21 cellular contexts compared by ENCODE assay signal in the genomic region with DNA sequence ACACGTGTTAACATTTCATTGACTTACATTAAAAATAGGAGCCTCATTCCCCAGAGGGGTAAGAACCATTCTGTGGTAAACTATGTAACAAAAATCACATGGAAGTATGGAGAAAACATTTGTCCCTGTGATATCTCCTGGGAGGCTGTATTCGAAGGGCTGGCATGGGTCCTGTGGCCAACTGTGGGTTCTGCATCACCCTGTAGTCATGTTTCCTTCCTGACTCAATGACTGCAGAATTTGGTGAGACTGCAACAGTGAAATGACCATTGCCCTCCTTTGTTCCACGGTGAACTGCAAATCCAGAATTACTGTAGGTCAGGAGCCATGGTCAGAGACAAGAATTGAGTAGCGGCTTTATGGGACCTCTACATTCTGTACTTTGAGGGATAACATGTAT. TPM values are rescaled to one million over a fixed set of nuclear protein-coding genes. Genes with fewer than 3 reads are reported as not detected.
A peak's percentile ranks its signal among the peaks of the same experiment; 100 is the strongest.
DNase-seq lines count a peak whose midpoint lies in the region; ATAC-seq, FAIRE-seq and TF ChIP-seq lines count a peak whose summit lies in the region.
"Had no signal": no experiment of that assay in that cellular context is flagged by ENCODE, and none has a peak within 500 bp of the region (broad histone marks: within the 10 kb centered on the region; RNA-seq: fewer than 3 reads in every experiment).

No MANE protein-coding gene starts in this region.

- H2AFZ ChIP-seq in endothelial cell of umbilical vein (ENCODE audit: low read depth, low read length): no peak overlapping the region

- H3K36me3 ChIP-seq in endothelial cell of umbilical vein (ENCODE audit: control insufficient read depth in 2 of 2, extremely low read depth in 1 of 2, insufficient read depth in 2 of 2, low read length in 2 of 2) (no peaks in the 10 kb centered on the region), upper lobe of left lung (no peaks in the 10 kb centered on the region)
- H3K36me3 ChIP-seq: adrenal gland had no signal

- POLR2A ChIA-PET in endothelial cell of umbilical vein (lab: Charles Lee): no interaction called here

- dilution Hi-C loops in endothelial cell of umbilical vein (cut with MboI; ENCODE audit: extremely low pct_ligation_motif_present, low sequenced_read_pairs): no loop called here

- 71 to 75% methylated on average over 4 of the region's 4 CpGs for WGBS in upper lobe of left lung, 2 donors

- H3K27me3 ChIP-seq in endothelial cell of umbilical vein (ENCODE audit: control insufficient read depth in 2 of 2, insufficient read depth in 2 of 2, low read length in 2 of 2) (no peaks in the 10 kb centered on the region), upper lobe of left lung (no peaks in the 10 kb centered on the region)
- H3K27me3 ChIP-seq: adrenal gland had no signal

- no peaks in the 10 kb centered on the region for H3K9me1 ChIP-seq in endothelial cell of umbilical vein (replicated peaks; ENCODE audit: control insufficient read depth, extremely low read depth, insufficient read depth, low read length)

- H3K9ac ChIP-seq in endothelial cell of umbilical vein (replicated peaks; ENCODE audit: extremely low read depth, insufficient read depth, low read length): peak overlapping the region; percentile 52

- intact Hi-C loops in endothelial cell of umbilical vein (cut with micrococcal nuclease): loop anchor here (1.0 to 10.0 kb wide), 5 partner anchors 72 to 501 kb away; no protein-coding TSS in a partner anchor

- ATAC-seq in GM21367 (IDR thresholded peaks at IDR 0.05; ENCODE audit: unreplicated experiment) (no peak), upper lobe of left lung (ENCODE audit: low FRiP score in 2 of 2) (no peak)
- ATAC-seq: activated T-cell treated with anti-CD3 and anti-CD28 coated beads, Interleukin-2, amount 50 U/mL, for 4 hours; T-cell had no signal

- no TSS peak for BruUV-seq in endothelial cell of umbilical vein (replicated peaks; lab: Mats Ljungman, UMichigan)

- TF ChIP-seq POLR2A in endothelial cell of umbilical vein (IDR thresholded peaks at IDR 0.05; ENCODE audit: low read depth, low read length): peak; percentile 58
- TF ChIP-seq POLR2A in upper lobe of left lung (IDR thresholded peaks at IDR 0.05): no peak

- DNase-seq in GM04504 (ENCODE audit: low read depth) (peak; percentile 52), RKO (ENCODE audit: low spot score) (peak; percentile 100), endothelial cell of umbilical vein (ENCODE audit: low read depth, low spot score) (peak; percentile 90), skeletal muscle cell (ENCODE audit: low read depth) (peak; percentile 56), kidney glomerular epithelial cell (lab: John Stamatoyannopoulos, UW) (no peak), upper lobe of left lung (no peak)
- DNase-seq: activated CD4-positive, alpha-beta T cell treated with anti-CD3 and anti-CD28 coated beads for 48 hours; activated T-cell treated with anti-CD3 and anti-CD28 coated beads, Interleukin-2, amount 50 U/mL, for 4 hours; adrenal gland; CD8-positive, alpha-beta memory T cell; effector CD8-positive, alpha-beta T cell; GF-D8; H9; head of caudate nucleus; naive B cell; NCI-H2171; retina; stimulated activated naive CD4-positive, alpha-beta T cell treated with Interleukin-2 at 50 U/mL for 16 hours; T-cell had no signal

- H3K79me2 ChIP-seq in endothelial cell of umbilical vein (ENCODE audit: control insufficient read depth, insufficient read depth, low read length): peaks cover 28% of the 10 kb centered on the region

- no peak overlapping the region for H3K4me3 ChIP-seq in endothelial cell of umbilical vein (replicated peaks in 1 of 3; ENCODE audit: insufficient read depth in 1 of 3, low read depth in 1 of 3, low read length in 3 of 3)
- H3K4me3 ChIP-seq in skeletal muscle cell (ENCODE audit: low read depth, low read length): no peak overlapping the region
- H3K4me3 ChIP-seq in upper lobe of left lung: no peak overlapping the region
- H3K4me3 ChIP-seq: adrenal gland had no signal

- H4K20me1 ChIP-seq in endothelial cell of umbilical vein (replicated peaks; ENCODE audit: control insufficient read depth, extremely low read depth, insufficient read depth, low read length): no peaks in the 10 kb centered on the region

- H3K9me3 ChIP-seq in endothelial cell of umbilical vein (replicated peaks; ENCODE audit: control insufficient read depth, insufficient read depth, low read length) (no peaks in the 10 kb centered on the region), upper lobe of left lung (no peaks in the 10 kb centered on the region)
- H3K9me3 ChIP-seq: adrenal gland had no signal

- H3K27ac ChIP-seq in endothelial cell of umbilical vein (ENCODE audit: insufficient read depth, low read depth, low read length) (peak overlapping the region; percentile 76), upper lobe of left lung (no peak overlapping the region)
- H3K27ac ChIP-seq: adrenal gland, HL-60 had no signal

- peaks cover 39% of the 10 kb centered on the region for H3K4me1 ChIP-seq in endothelial cell of umbilical vein (ENCODE audit: control insufficient read depth, extremely low read depth, insufficient read depth, low read length)
- peaks cover 1 to 11% (median 6%) of the 10 kb centered on the region in 4 donors for H3K4me1 ChIP-seq in upper lobe of left lung
- H3K4me1 ChIP-seq: adrenal gland had no signal

- FAIRE-seq in endothelial cell of umbilical vein (lab: Jason Lieb, UNC): peak; percentile 96

- CTCF ChIA-PET in endothelial cell of umbilical vein (lab: Charles Lee): no interaction called here

- no peak for TF ChIP-seq EP300 in upper lobe of left lung (IDR thresholded peaks at IDR 0.05)

- peak overlapping the region; percentile 80 for H3K4me2 ChIP-seq in endothelial cell of umbilical vein (ENCODE audit: insufficient read depth, low read length)

- TF ChIP-seq CTCF in endothelial cell of umbilical vein (IDR thresholded peaks at IDR 0.05; ENCODE audit: extremely low read depth in 1 of 2, insufficient read depth in 1 of 2, low read depth in 1 of 2, low read length in 2 of 2): no peak
- TF ChIP-seq CTCF in upper lobe of left lung (IDR thresholded peaks at IDR 0.05): no peak

TF ChIP-seq in endothelial cell of umbilical vein, 7 proteins besides CTCF, POLR2A, EP300 and RAD21:
- TF ChIP-seq, protein P1, sequence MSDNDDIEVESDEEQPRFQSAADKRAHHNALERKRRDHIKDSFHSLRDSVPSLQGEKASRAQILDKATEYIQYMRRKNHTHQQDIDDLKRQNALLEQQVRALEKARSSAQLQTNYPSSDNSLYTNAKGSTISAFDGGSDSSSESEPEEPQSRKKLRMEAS (IDR thresholded peaks at IDR 0.05; ENCODE audit: insufficient read depth, insufficient read length): no peak
- TF ChIP-seq FOS (IDR thresholded peaks at IDR 0.05; ENCODE audit: borderline replicate concordance, insufficient read depth, low read length) (peak; percentile 99), GATA2 (IDR thresholded peaks at IDR 0.05; ENCODE audit: insufficient read depth, insufficient read length, low read depth, low read length) (peak; percentile 59), JUN (IDR thresholded peaks at IDR 0.05; ENCODE audit: borderline replicate concordance, insufficient read depth, insufficient read length, low read depth) (peak; percentile 94), POLR2AphosphoS5 (IDR thresholded peaks at IDR 0.05; ENCODE audit: insufficient read depth, low read depth, low read length) (peak; percentile 95), MYC (IDR thresholded peaks at IDR 0.05; ENCODE audit: low read depth, low read length) (no peak), EZH2 (IDR thresholded peaks at IDR 0.05; ENCODE audit: borderline replicate concordance, low read depth, low read length, severe bottlenecking) (no peak)

RNA-seq across cellular contexts. Expression of gene ZEB1, which starts 3.6 kb away (rescaled TPM):
- total RNA-seq in endothelial cell of umbilical vein (117 and 130 TPM in 2 replicates), upper lobe of left lung (10 to 100 TPM; 17.8 to 46.1 (median 32.6) TPM)
- 16.2 and 19.8 TPM in 2 replicates for polyA plus RNA-seq in endothelial cell of umbilical vein
- polyA plus RNA-seq in endothelial cell of umbilical vein (2011; cell fraction: cytosol; rRNA removed): 25.6 and 27.9 TPM in 2 replicates
- 147 and 165 TPM in 2 replicates for polyA plus RNA-seq in endothelial cell of umbilical vein (2011; cell fraction: nucleus; rRNA removed)
- polyA plus RNA-seq in endothelial cell of umbilical vein (2012): 70.6 and 77.6 TPM in 2 replicates
- polyA minus RNA-seq in endothelial cell of umbilical vein: 125 and 132 TPM in 2 replicates
- polyA minus RNA-seq in endothelial cell of umbilical vein (2011; cell fraction: cytosol; rRNA and poly(A)+ RNA removed): 8.4 TPM
- 450 and 456 TPM in 2 replicates for polyA minus RNA-seq in endothelial cell of umbilical vein (2011; cell fraction: nucleus; rRNA and poly(A)+ RNA removed)

Comparison
In these comparisons a context has a peak if more than half of its experiments do, and no peak if none do; other contexts are left out.
1. DNase-seq: peak in GM04504 (single experiment), RKO (single experiment), endothelial cell of umbilical vein (single experiment) and skeletal muscle cell (single experiment); none in kidney glomerular epithelial cell (single experiment) and upper lobe of left lung (0 of 2).